12 cellular contexts compared by ENCODE assay signal in genomic region chr22:49664891-49665290, GRCh38.
"Had no signal": no experiment of that assay in that cellular context is flagged by ENCODE, and none has a peak within 500 bp of the region (broad histone marks: within the 10 kb centered on the region; RNA-seq: fewer than 3 reads in every experiment).

No MANE protein-coding gene starts in this region.

- H3K4me3 ChIP-seq: ovary, skin epidermis, thyroid gland had no signal

- H3K36me3 ChIP-seq: ovary, thyroid gland had no signal

- DNase-seq: activated CD4-positive, alpha-beta memory T cell treated with anti-CD3 and anti-CD28 coated beads, Interleukin-2, amount 10 ng/mL, durations not matched to agents 7 days and 5 days; activated CD4-positive, alpha-beta T cell treated with anti-CD3 and anti-CD28 coated beads for 1 hour; activated naive CD4-positive, alpha-beta T cell treated with anti-CD3 and anti-CD28 coated beads for 36 hours; SIG-M5; SW 1271 had no signal

- H3K4me3 Mint-ChIP-seq: activated CD4-positive, alpha-beta memory T cell treated with anti-CD3 and anti-CD28 coated beads, Interleukin-2, amount 10 ng/mL, durations not matched to agents 7 days and 5 days; activated naive CD4-positive, alpha-beta T cell treated with anti-CD3 and anti-CD28 coated beads for 36 hours; memory B cell; nephron; T-helper 2 cell treated with Interferon-gamma antibody and Interleukin-4, amounts not matched to agents 5 μg/mL and 100 μg/mL, for 36 hours had no signal

- H3K4me1 ChIP-seq: thyroid gland had no signal

- H3K27ac ChIP-seq: ovary, skin epidermis, thyroid gland had no signal

- H3K27ac Mint-ChIP-seq: activated CD4-positive, alpha-beta memory T cell treated with anti-CD3 and anti-CD28 coated beads, Interleukin-2, amount 10 ng/mL, durations not matched to agents 7 days and 5 days; activated naive CD4-positive, alpha-beta T cell treated with anti-CD3 and anti-CD28 coated beads for 36 hours; memory B cell; T-helper 2 cell treated with Interferon-gamma antibody and Interleukin-4, amounts not matched to agents 5 μg/mL and 100 μg/mL, for 36 hours had no signal

- H3K9me3 ChIP-seq: ovary, thyroid gland had no signal

- ATAC-seq: esophagus mucosa had no signal

- H3K27me3 ChIP-seq: ovary, thyroid gland had no signal

- H3K9me3 Mint-ChIP-seq: activated CD4-positive, alpha-beta memory T cell treated with anti-CD3 and anti-CD28 coated beads, Interleukin-2, amount 10 ng/mL, durations not matched to agents 7 days and 5 days; activated naive CD4-positive, alpha-beta T cell treated with anti-CD3 and anti-CD28 coated beads for 36 hours; T-helper 2 cell treated with Interferon-gamma antibody and Interleukin-4, amounts not matched to agents 5 μg/mL and 100 μg/mL, for 36 hours had no signal
